Comparison of ENCODE assay signal across 8 cellular contexts in the genomic region with DNA sequence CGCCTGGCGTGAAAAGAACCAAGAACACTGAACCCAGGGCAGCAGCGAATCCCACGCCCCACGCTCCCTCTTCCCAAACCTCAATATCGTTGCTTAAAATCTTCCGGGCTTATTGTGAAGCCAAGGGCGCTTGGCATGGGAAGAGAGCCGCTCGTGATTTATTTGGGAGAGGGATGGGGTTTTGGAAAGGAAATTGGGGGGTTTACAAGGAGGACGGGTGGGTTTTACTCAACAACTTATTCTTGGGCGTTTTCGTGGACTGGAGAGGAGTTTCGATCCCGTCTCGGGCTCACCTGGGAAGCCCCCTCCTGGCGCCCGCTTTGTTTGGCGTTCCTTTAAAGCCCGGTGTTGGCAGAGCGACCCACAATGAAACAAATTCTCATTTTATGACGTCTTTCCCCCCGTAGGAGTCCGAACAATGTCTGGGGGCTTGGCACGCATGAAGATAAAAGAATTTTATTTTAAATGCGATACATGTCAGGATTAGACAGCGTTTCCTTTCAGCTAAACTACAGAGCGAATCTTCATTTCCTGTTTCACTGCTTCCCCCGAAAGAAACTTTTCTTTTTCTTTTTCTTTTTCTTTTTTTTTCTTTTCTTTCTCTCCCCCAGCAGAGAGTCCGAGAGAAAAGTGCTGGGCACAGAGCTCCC.
DNase-seq lines count a peak whose midpoint lies in the region; ATAC-seq and TF ChIP-seq lines count a peak whose summit lies in the region.

No MANE protein-coding gene starts in this region.

- H3K9ac ChIP-seq in OCI-LY3 (ENCODE audit: low read length): peak overlapping the region; percentile 68

- H3K27me3 Mint-ChIP-seq in CD14-positive monocyte (ENCODE audit: low read depth in 3 of 3): peaks cover 78 to 90% (median 86%) of the 10 kb centered on the region in 3 donors
- H3K27me3 Mint-ChIP-seq in stimulated activated memory B cell treated with anti-CD40 and anti-IgM and Interleukin-4, amounts not matched to agents 10 μg/mL and 1 μg/mL and 100 μg/mL, for 72 hours: peaks cover 72% of the 10 kb centered on the region

- H3K9me3 Mint-ChIP-seq in CD14-positive monocyte: peaks cover 0 to 21% (median 10%) of the 10 kb centered on the region in 7 donors
- no peaks in the 10 kb centered on the region for H3K9me3 Mint-ChIP-seq in stimulated activated memory B cell treated with anti-CD40 and anti-IgM and Interleukin-4, amounts not matched to agents 10 μg/mL and 1 μg/mL and 100 μg/mL, for 72 hours

- H3K27ac Mint-ChIP-seq in CD14-positive monocyte: peak overlapping the region in 2 of 7 donors; percentile 38 to 72
- H3K27ac Mint-ChIP-seq in stimulated activated memory B cell treated with anti-CD40 and anti-IgM and Interleukin-4, amounts not matched to agents 10 μg/mL and 1 μg/mL and 100 μg/mL, for 72 hours: peak overlapping the region; percentile 85

- peak overlapping the region; percentile 10; the same call in 1 of the 2 replicates for H3K27ac ChIP-seq in OCI-LY3 (ENCODE audit: low read length)

- no peaks in the 10 kb centered on the region for H3K36me3 ChIP-seq in OCI-LY3 (replicated peaks; ENCODE audit: low read depth, low read length)

- H3K4me1 ChIP-seq in OCI-LY3 (ENCODE audit: low read length): peaks cover 30% of the 10 kb centered on the region

- no peaks in the 10 kb centered on the region for H3K9me3 ChIP-seq in OCI-LY3 (ENCODE audit: insufficient read depth, low read length)

- H4K20me1 ChIP-seq in OCI-LY3 (ENCODE audit: insufficient read depth, low read length): no peaks in the 10 kb centered on the region

- intact Hi-C loops in CD14-positive monocyte (cut with micrococcal nuclease) (loop anchor here (5.0 to 10.0 kb wide), 2 partner anchors 634 to 1071 kb away; no protein-coding TSS in a partner anchor), head of caudate nucleus (cut with DNase I) (loop anchor here (5.0 kb wide), 1 partner anchor 634 kb away; no protein-coding TSS in a partner anchor)

- peak; percentile 5 for ATAC-seq in GM21423 (IDR thresholded peaks at IDR 0.05; ENCODE audit: unreplicated experiment)
- ATAC-seq in stimulated activated memory B cell treated with anti-CD40 and anti-IgM and Interleukin-4, amounts not matched to agents 10 μg/mL and 1 μg/mL and 100 μg/mL, for 72 hours: no peak

- peaks cover 7 to 9% of the 10 kb centered on the region in 2 donors for H3K36me3 Mint-ChIP-seq in CD14-positive monocyte
- H3K36me3 Mint-ChIP-seq in stimulated activated memory B cell treated with anti-CD40 and anti-IgM and Interleukin-4, amounts not matched to agents 10 μg/mL and 1 μg/mL and 100 μg/mL, for 72 hours: no peaks in the 10 kb centered on the region

- no peaks in the 10 kb centered on the region for H3K79me2 ChIP-seq in OCI-LY3 (ENCODE audit: low read length)

- H3K4me3 ChIP-seq in OCI-LY3 (ENCODE audit: low read length) (peak overlapping the region; percentile 87), foreskin fibroblast (ENCODE audit: low read depth in 1 of 2, low read length in 2 of 2) (peak overlapping the region; percentile 36 to 37)

- peak overlapping the region; percentile 99 for H3K4me2 ChIP-seq in OCI-LY3 (ENCODE audit: low read length)

- H2AFZ ChIP-seq in OCI-LY3 (ENCODE audit: low read depth, low read length): peak overlapping the region; percentile 66

- H3K4me3 Mint-ChIP-seq in CD14-positive monocyte: peak overlapping the region; percentile 93 to 98
- H3K4me3 Mint-ChIP-seq in stimulated activated memory B cell treated with anti-CD40 and anti-IgM and Interleukin-4, amounts not matched to agents 10 μg/mL and 1 μg/mL and 100 μg/mL, for 72 hours: peak overlapping the region; percentile 86

- peaks cover 5% of the 10 kb centered on the region; the same call in 1 of the 2 replicates for H3K27me3 ChIP-seq in OCI-LY3 (ENCODE audit: low read depth, low read length)

- TF ChIP-seq CTCF in CD14-positive monocyte (IDR thresholded peaks at IDR 0.05) (no peak), OCI-LY3 (IDR thresholded peaks at IDR 0.05; ENCODE audit: low read depth, low read length) (no peak), foreskin fibroblast (IDR thresholded peaks at IDR 0.05; ENCODE audit: low read depth, low read length) (no peak)

- peaks cover 15% of the 10 kb centered on the region for H3K4me1 Mint-ChIP-seq in CD14-positive monocyte
- H3K4me1 Mint-ChIP-seq in stimulated activated memory B cell treated with anti-CD40 and anti-IgM and Interleukin-4, amounts not matched to agents 10 μg/mL and 1 μg/mL and 100 μg/mL, for 72 hours: peaks cover 29% of the 10 kb centered on the region

- DNase-seq in CD14-positive monocyte (ENCODE audit: low spot score): no peak
- DNase-seq in foreskin fibroblast: peak in 1 of 2 donors; percentile 10
- DNase-seq in NCI-H2196 (lab: John Stamatoyannopoulos, UW; ENCODE audit: unreplicated experiment): no peak
- no peak for DNase-seq in amygdala (lab: John Stamatoyannopoulos, UW)
- DNase-seq in head of caudate nucleus: no peak
